ENCODE assay signal across 11 cellular contexts in genomic region chrX:18887821-18888205, GRCh38.
DNase-seq lines count a peak whose midpoint lies in the region; ATAC-seq and TF ChIP-seq lines count a peak whose summit lies in the region.
"Had no signal": no experiment of that assay in that cellular context is flagged by ENCODE, and none has a peak within 500 bp of the region (broad histone marks: within the 10 kb centered on the region; RNA-seq: fewer than 3 reads in every experiment).

No MANE protein-coding gene starts in this region.

- H2BK12ac ChIP-seq in H9 (ENCODE audit: insufficient read length, low read depth, low read length) = no peak overlapping the region

- H3K27me3 Mint-ChIP-seq in H9 (ENCODE audit: low read depth) (peaks cover 24% of the 10 kb centered on the region), T-cell (no peaks in the 10 kb centered on the region)
- no peaks in the 10 kb centered on the region for H3K27me3 Mint-ChIP-seq in stimulated activated naive B cell treated with anti-CD40 and anti-IgM and Interleukin-4, amounts not matched to agents 10 μg/mL and 1 μg/mL and 100 μg/mL, for 72 hours
- H3K27me3 Mint-ChIP-seq: activated B cell treated with CpG ODN at 0.5 μM for 24 hours had no signal

- no peak overlapping the region for H3K14ac ChIP-seq in H9 (ENCODE audit: insufficient read depth, low read length)

- H4K8ac ChIP-seq in H9 (replicated peaks; ENCODE audit: insufficient read length, low read depth, low read length) = no peak overlapping the region

- H3K36me3 Mint-ChIP-seq in H9 (ENCODE audit: insufficient read depth in 1 of 3, low read depth in 3 of 3) = peaks cover 4 to 12% (median 4%) of the 10 kb centered on the region in 3 experiments; a peak in 4 of 7 replicates
- H3K36me3 Mint-ChIP-seq in T-cell = no peaks in the 10 kb centered on the region
- no peaks in the 10 kb centered on the region for H3K36me3 Mint-ChIP-seq in stimulated activated naive B cell treated with anti-CD40 and anti-IgM and Interleukin-4, amounts not matched to agents 10 μg/mL and 1 μg/mL and 100 μg/mL, for 72 hours

- no peak overlapping the region for H2AK5ac ChIP-seq in H9 (ENCODE audit: insufficient read length, low read length)

- no peak overlapping the region for H4K91ac ChIP-seq in H9 (ENCODE audit: insufficient read length, low read depth, low read length)

- H3K9me3 ChIP-seq in H9 (ENCODE audit: control insufficient read depth, low read depth, low read length) (peaks cover 31% of the 10 kb centered on the region), liver (ENCODE audit: control insufficient read depth in 4 of 4, low read length in 3 of 4) (no peaks in the 10 kb centered on the region), SK-N-SH (no peaks in the 10 kb centered on the region)

- no peak overlapping the region for H2BK120ac ChIP-seq in H9 (ENCODE audit: low read depth, low read length, poor library complexity, severe bottlenecking)

- H4K20me1 ChIP-seq in H9 (ENCODE audit: control insufficient read depth, insufficient read depth, insufficient read length) (no peaks in the 10 kb centered on the region), SK-N-SH (ENCODE audit: insufficient read depth) (no peaks in the 10 kb centered on the region)

- no peak for TF ChIP-seq RAD21 in liver (IDR thresholded peaks at IDR 0.05)
- no peak for TF ChIP-seq RAD21 in SK-N-SH (IDR thresholded peaks at IDR 0.05; ENCODE audit: low read length)

- peaks cover 22 to 25% of the 10 kb centered on the region in 2 experiments for H3K4me1 Mint-ChIP-seq in H9
- peaks cover 27 to 37% (median 32%) of the 10 kb centered on the region in 3 donors for H3K4me1 Mint-ChIP-seq in T-cell
- peaks cover 13 to 18% of the 10 kb centered on the region in 2 donors for H3K4me1 Mint-ChIP-seq in stimulated activated naive B cell treated with anti-CD40 and anti-IgM and Interleukin-4, amounts not matched to agents 10 μg/mL and 1 μg/mL and 100 μg/mL, for 72 hours

- H3K23me2 ChIP-seq in H9 (ENCODE audit: insufficient read length, low read depth, low read length, poor library complexity, severe bottlenecking) = peaks cover 5% of the 10 kb centered on the region

- H3K9ac ChIP-seq in H9 (ENCODE audit: extremely low read depth, insufficient read length, low read length) (no peak overlapping the region), liver (ENCODE audit: low read depth in 1 of 2, low read length in 2 of 2) (no peak overlapping the region), SK-N-SH (no peak overlapping the region)

- H3K18ac ChIP-seq in H9 (ENCODE audit: insufficient read length, low read depth, low read length) = no peak overlapping the region

- H3K27ac ChIP-seq in H9 (ENCODE audit: insufficient read length, low read depth, low read length) (no peak overlapping the region), liver (ENCODE audit: low read depth in 1 of 2, low read length in 2 of 2) (peak overlapping the region; percentile 73 to 76), SK-N-SH (ENCODE audit: low read depth in 2 of 2, low read length in 1 of 2) (no peak overlapping the region; a peak in 1 of 4 replicates)

- H2BK20ac ChIP-seq in H9 (ENCODE audit: low read depth, low read length, poor library complexity, severe bottlenecking) = no peak overlapping the region

- TF ChIP-seq CTCF in H9 (conservative IDR thresholded peaks at IDR 0.05) (no peak), liver (IDR thresholded peaks at IDR 0.05; ENCODE audit: low read depth, low read length, missing input control) (no peak), SK-N-SH (IDR thresholded peaks at IDR 0.05) (no peak)

- no CpG with 5 or more reads among the region's 6 CpGs for WGBS in H9 (ENCODE audit: extremely low coverage, insufficient read length, low lambda C conversion rate)
- 41% methylated on average over 6 of the region's 6 CpGs for WGBS in liver
- 29% methylated on average over 6 of the region's 6 CpGs for WGBS in SK-N-SH (ENCODE audit: low lambda C conversion rate)

- no peaks in the 10 kb centered on the region for H3K79me2 ChIP-seq in H9 (ENCODE audit: insufficient read depth, low read length)
- H3K79me2 ChIP-seq in SK-N-SH (ENCODE audit: insufficient read depth) = no peaks in the 10 kb centered on the region

- H3K4me2 ChIP-seq in H9 (ENCODE audit: insufficient read depth, insufficient read length, low read length) (peak overlapping the region; percentile 52), SK-N-SH (no peak overlapping the region)

- no peaks in the 10 kb centered on the region for H3K9me2 ChIP-seq in SK-N-SH

- H2AFZ ChIP-seq in H9 (ENCODE audit: low read length) (no peak overlapping the region), SK-N-SH (ENCODE audit: low read depth) (no peak overlapping the region)

- H3F3A ChIP-seq in SK-N-SH (replicated peaks; ENCODE audit: insufficient read depth) = no peaks in the 10 kb centered on the region

- no peak overlapping the region for H4K5ac ChIP-seq in H9 (ENCODE audit: insufficient read length, low read depth, low read length)

- H3K4me3 Mint-ChIP-seq in H9 (peak overlapping the region in 1 of 2 experiments; percentile 40; a peak in 1 of 5 replicates), T-cell (peak overlapping the region in 1 of 3 donors; percentile 81)
- peak overlapping the region in 1 of 2 donors; percentile 88 for H3K4me3 Mint-ChIP-seq in stimulated activated naive B cell treated with anti-CD40 and anti-IgM and Interleukin-4, amounts not matched to agents 10 μg/mL and 1 μg/mL and 100 μg/mL, for 72 hours

- no peak overlapping the region for H3K4ac ChIP-seq in H9 (ENCODE audit: low read depth, low read length)

- no peaks in the 10 kb centered on the region for H3K27me3 ChIP-seq in H9 (ENCODE audit: insufficient read depth, low read length)
- H3K27me3 ChIP-seq in liver (ENCODE audit: control insufficient read depth in 4 of 4, insufficient read depth in 4 of 4, low read length in 3 of 4) = no peaks in the 10 kb centered on the region
- no peaks in the 10 kb centered on the region; the same call in 1 of the 2 replicates for H3K27me3 ChIP-seq in SK-N-SH (ENCODE audit: insufficient read depth)

- H3K36me3 ChIP-seq in liver (ENCODE audit: control insufficient read depth in 4 of 4, insufficient read depth in 3 of 4, low read depth in 1 of 4, low read length in 3 of 4) (peaks cover 0 to 8% (median 0%) of the 10 kb centered on the region in 4 donors), SK-N-SH (replicated peaks in 1 of 2; ENCODE audit: control insufficient read depth in 1 of 2, insufficient read depth in 2 of 2, low read length in 1 of 2) (no peaks in the 10 kb centered on the region)

- no peaks in the 10 kb centered on the region for H3K79me1 ChIP-seq in H9 (ENCODE audit: insufficient read depth, low read depth, low read length, poor library complexity, severe bottlenecking)

- no peak for TF ChIP-seq EP300 in SK-N-SH (IDR thresholded peaks at IDR 0.05; ENCODE audit: borderline replicate concordance in 1 of 2, low read depth in 1 of 2, low read length in 1 of 2)

- no peak for ATAC-seq in T-cell (replicated peaks in 1 of 4)
- no peak for ATAC-seq in stimulated activated naive B cell treated with anti-CD40 and anti-IgM and Interleukin-4, amounts not matched to agents 10 μg/mL and 1 μg/mL and 100 μg/mL, for 72 hours (replicated peaks)
- ATAC-seq in HG03520 (IDR thresholded peaks at IDR 0.05; ENCODE audit: unreplicated experiment) = no peak
- ATAC-seq in HG03565 (IDR thresholded peaks at IDR 0.05; ENCODE audit: unreplicated experiment) = no peak

- CTCF ChIA-PET in T-cell (lab: Charles Lee) = interaction anchor here (0.5 to 1.1 kb wide), 2 partner anchors 446 to 1838 kb away, joined by 4 read pairs; no protein-coding TSS in a partner anchor
- CTCF ChIA-PET in SK-N-SH (lab: Yijun Ruan, JAX) = interaction anchor here (0.7 to 1.8 kb wide), 4 partner anchors 11 to 479 kb away, joined by 3 to 9 read pairs (median 3); no protein-coding TSS in a partner anchor

- H3K23ac ChIP-seq in H9 (ENCODE audit: insufficient read length, low read depth, low read length) = no peak overlapping the region

- H3T11ph ChIP-seq in H9 (ENCODE audit: low read length) = no peak overlapping the region

- no peak overlapping the region for H3K56ac ChIP-seq in H9 (ENCODE audit: insufficient read length, low read depth, low read length)

- no peak for DNase-seq in H9
- DNase-seq in T-cell = no peak
- DNase-seq in stimulated activated naive B cell treated with anti-CD40 and anti-IgM and Interleukin-4, amounts not matched to agents 10 μg/mL and 1 μg/mL and 100 μg/mL, for 72 hours = no peak
- DNase-seq in GF-D8 (lab: John Stamatoyannopoulos, UW) = no peak
- no peak for DNase-seq in SK-N-SH
- DNase-seq: activated B cell treated with CpG ODN at 0.5 μM for 24 hours, DMS153, SIG-M5 had no signal

- no peak overlapping the region for H3K27ac Mint-ChIP-seq in H9
- peak overlapping the region; percentile 67 to 95 for H3K27ac Mint-ChIP-seq in T-cell
- H3K27ac Mint-ChIP-seq in stimulated activated naive B cell treated with anti-CD40 and anti-IgM and Interleukin-4, amounts not matched to agents 10 μg/mL and 1 μg/mL and 100 μg/mL, for 72 hours = peak overlapping the region; percentile 43

- H3K4me1 ChIP-seq in H9 (ENCODE audit: insufficient read depth, low read length) (no peaks in the 10 kb centered on the region), liver (ENCODE audit: control insufficient read depth in 4 of 4, insufficient read depth in 4 of 4, low read length in 3 of 4) (peaks cover 6 to 25% (median 17%) of the 10 kb centered on the region in 4 donors), SK-N-SH (ENCODE audit: control insufficient read depth in 1 of 2, insufficient read depth in 2 of 2, low read depth in 1 of 2, low read length in 1 of 2) (peaks cover 9 to 19% of the 10 kb centered on the region in 2 experiments; a peak in 2 of 4 replicates)

- H2BK5ac ChIP-seq in H9 (ENCODE audit: insufficient read length, low read length) = no peak overlapping the region

- no peak overlapping the region for H3K4me3 ChIP-seq in liver (ENCODE audit: low read depth in 1 of 3, low read length in 3 of 3)
- no peak overlapping the region for H3K4me3 ChIP-seq in SK-N-SH (ENCODE audit: low read depth in 2 of 2, low read length in 1 of 2)

- POLR2A ChIA-PET in T-cell (lab: Charles Lee) = no interaction called here
- POLR2A ChIA-PET in SK-N-SH (lab: Yijun Ruan, JAX) = no interaction called here

- no peak overlapping the region for H2BK15ac ChIP-seq in H9 (ENCODE audit: low read depth, low read length)

- H3K9me3 Mint-ChIP-seq in H9 (peaks cover 71 to 79% of the 10 kb centered on the region in 2 experiments), T-cell (no peaks in the 10 kb centered on the region)
- H3K9me3 Mint-ChIP-seq in stimulated activated naive B cell treated with anti-CD40 and anti-IgM and Interleukin-4, amounts not matched to agents 10 μg/mL and 1 μg/mL and 100 μg/mL, for 72 hours = no peaks in the 10 kb centered on the region
- H3K9me3 Mint-ChIP-seq: activated B cell treated with CpG ODN at 0.5 μM for 24 hours had no signal

TF ChIP-seq in liver, 16 proteins besides CTCF, POLR2A, EP300 and RAD21 (continues in another document):
- no peak for TF ChIP-seq EGR1 (IDR thresholded peaks at IDR 0.05; ENCODE audit: low read depth in 2 of 2)
- TF ChIP-seq HNF4A (conservative IDR thresholded peaks at IDR 0.05) = no peak
- TF ChIP-seq FOXA2 (IDR thresholded peaks at IDR 0.05) = no peak
- TF ChIP-seq SP1 (IDR thresholded peaks at IDR 0.05) = peak; percentile 1

TF ChIP-seq in SK-N-SH, 30 proteins besides CTCF, POLR2A, EP300 and RAD21 (continues in another document):
- no peak for TF ChIP-seq EZH2phosphoT487 (IDR thresholded peaks at IDR 0.05; ENCODE audit: borderline replicate concordance, low read depth)
- TF ChIP-seq RFX5 (IDR thresholded peaks at IDR 0.05; ENCODE audit: low read length) = no peak

Comparison
In these comparisons a context has a peak if more than half of its experiments do, and no peak if none do; other contexts are left out.
1. H3K27ac ChIP-seq: peak in liver (2 of 2); none in H9 (single experiment) and SK-N-SH (0 of 2).
2. H3K27ac Mint-ChIP-seq: peak in T-cell (2 of 2) and stimulated activated naive B cell treated with anti-CD40 and anti-IgM and Interleukin-4, amounts not matched to agents 10 μg/mL and 1 μg/mL and 100 μg/mL, for 72 hours (single experiment); none in H9 (0 of 3).